In genomic region chr2:112644933-112645395, GRCh38 we compare ENCODE assay signal across 8 cellular contexts. TPM values are rescaled to one million over a fixed set of nuclear protein-coding genes. Genes with fewer than 3 reads are reported as not detected.
DNase-seq lines count a peak whose midpoint lies in the region; ATAC-seq, FAIRE-seq and TF ChIP-seq lines count a peak whose summit lies in the region.

No MANE protein-coding gene starts in this region.

- peak overlapping the region; percentile 62 to 74 for H3K4me3 ChIP-seq in CD4-positive, alpha-beta memory T cell (ENCODE audit: low read length in 2 of 2)
- peak overlapping the region; percentile 70 for H3K4me3 ChIP-seq in iPS-18a (ENCODE audit: low read length)

- peaks cover 26% of the 10 kb centered on the region for H3K36me3 ChIP-seq in CD4-positive, alpha-beta memory T cell (ENCODE audit: insufficient read depth, low read length)
- H3K36me3 ChIP-seq in iPS-18a (ENCODE audit: control insufficient read depth, low read depth, low read length), result peaks cover 29% of the 10 kb centered on the region

- peak; percentile 0 for ATAC-seq in HG02678 (IDR thresholded peaks at IDR 0.05; ENCODE audit: unreplicated experiment)
- no peak for ATAC-seq in activated naive CD8-positive, alpha-beta T cell treated with anti-CD3 and anti-CD28 coated beads, Interleukin-2, amount 50 U/mL, for 24 hours
- no peak for ATAC-seq in stimulated activated effector memory CD8-positive, alpha-beta T cell treated with anti-CD3 and anti-CD28 coated beads, Interleukin-12 subunit alpha, Interleukin-12 subunit beta, amount 100 ng/mL, for 72 hours
- ATAC-seq in HG02981 (IDR thresholded peaks at IDR 0.05; ENCODE audit: unreplicated experiment), result no peak

- CTCF ChIA-PET in CD4-positive, alpha-beta memory T cell (lab: Charles Lee; ENCODE audit: partially characterized antibody), result interaction anchor here (0.9 to 10.7 kb wide), 6 partner anchors 15 to 85 kb away, joined by 3 to 243 read pairs (median 4); no protein-coding TSS in a partner anchor

- no peaks in the 10 kb centered on the region for H3K27me3 Mint-ChIP-seq in CD4-positive, alpha-beta memory T cell
- H3K27me3 Mint-ChIP-seq in activated naive CD8-positive, alpha-beta T cell treated with anti-CD3 and anti-CD28 coated beads, Interleukin-2, amount 50 U/mL, for 24 hours, result no peaks in the 10 kb centered on the region

- H3K27me3 ChIP-seq in CD4-positive, alpha-beta memory T cell (ENCODE audit: insufficient read depth, low read length), result no peaks in the 10 kb centered on the region
- H3K27me3 ChIP-seq in iPS-18a (ENCODE audit: control insufficient read depth, insufficient read depth, low read length), result peaks cover 14% of the 10 kb centered on the region

- H3K4me1 ChIP-seq in CD4-positive, alpha-beta memory T cell (ENCODE audit: insufficient read depth, low read length), result peaks cover 47% of the 10 kb centered on the region
- H3K4me1 ChIP-seq in iPS-18a (ENCODE audit: control insufficient read depth, low read depth, low read length), result peaks cover 9% of the 10 kb centered on the region

- peak overlapping the region; percentile 80 to 95 (median 93) for H3K27ac Mint-ChIP-seq in CD4-positive, alpha-beta memory T cell
- H3K27ac Mint-ChIP-seq in activated naive CD8-positive, alpha-beta T cell treated with anti-CD3 and anti-CD28 coated beads, Interleukin-2, amount 50 U/mL, for 24 hours, result peak overlapping the region; percentile 79
- H3K27ac Mint-ChIP-seq in stimulated activated effector memory CD8-positive, alpha-beta T cell treated with anti-CD3 and anti-CD28 coated beads, Interleukin-12 subunit alpha, Interleukin-12 subunit beta, amount 100 ng/mL, for 72 hours, result peak overlapping the region; percentile 86

- no peaks in the 10 kb centered on the region for H3K9me3 ChIP-seq in CD4-positive, alpha-beta memory T cell (ENCODE audit: control insufficient read depth in 1 of 2, low read length in 2 of 2)
- no peaks in the 10 kb centered on the region for H3K9me3 ChIP-seq in iPS-18a (ENCODE audit: control insufficient read depth, low read depth, low read length)

- H3K27ac ChIP-seq in CD4-positive, alpha-beta memory T cell (ENCODE audit: low read depth, low read length), result peak overlapping the region; percentile 90
- H3K27ac ChIP-seq in iPS-18a (ENCODE audit: low read length), result no peak overlapping the region

- DNase-seq in CD4-positive, alpha-beta memory T cell, result no peak
- no peak for DNase-seq in activated naive CD8-positive, alpha-beta T cell treated with anti-CD3 and anti-CD28 coated beads, Interleukin-2, amount 50 U/mL, for 24 hours
- no peak for DNase-seq in stimulated activated effector memory CD8-positive, alpha-beta T cell treated with anti-CD3 and anti-CD28 coated beads, Interleukin-12 subunit alpha, Interleukin-12 subunit beta, amount 100 ng/mL, for 72 hours (ENCODE audit: low spot score in 2 of 2)
- DNase-seq in GM12892 (ENCODE audit: insufficient read length), result no peak
- no peak for DNase-seq in stimulated activated CD4-positive, alpha-beta T cell treated with anti-CD3 and anti-CD28 coated beads, Interleukin-4, amount 100 ng/mL, for 1 hour

- TF ChIP-seq POLR2A in GM12892 (IDR thresholded peaks at IDR 0.05; ENCODE audit: low read depth, low read length), result no peak

- H3K4me3 Mint-ChIP-seq in CD4-positive, alpha-beta memory T cell, result peak overlapping the region; percentile 89 to 92 (median 92)
- H3K4me3 Mint-ChIP-seq in activated naive CD8-positive, alpha-beta T cell treated with anti-CD3 and anti-CD28 coated beads, Interleukin-2, amount 50 U/mL, for 24 hours, result peak overlapping the region; percentile 97
- H3K4me3 Mint-ChIP-seq in stimulated activated effector memory CD8-positive, alpha-beta T cell treated with anti-CD3 and anti-CD28 coated beads, Interleukin-12 subunit alpha, Interleukin-12 subunit beta, amount 100 ng/mL, for 72 hours, result peak overlapping the region; percentile 80

- FAIRE-seq in GM12892 (lab: Jason Lieb, UNC), result no peak

- H3K4me1 Mint-ChIP-seq in CD4-positive, alpha-beta memory T cell, result peaks cover 35 to 60% (median 46%) of the 10 kb centered on the region in 4 donors
- H3K4me1 Mint-ChIP-seq in activated naive CD8-positive, alpha-beta T cell treated with anti-CD3 and anti-CD28 coated beads, Interleukin-2, amount 50 U/mL, for 24 hours, result peaks cover 62% of the 10 kb centered on the region
- peaks cover 66% of the 10 kb centered on the region for H3K4me1 Mint-ChIP-seq in stimulated activated effector memory CD8-positive, alpha-beta T cell treated with anti-CD3 and anti-CD28 coated beads, Interleukin-12 subunit alpha, Interleukin-12 subunit beta, amount 100 ng/mL, for 72 hours

- POLR2A ChIA-PET in CD4-positive, alpha-beta memory T cell (lab: Charles Lee; ENCODE audit: partially characterized antibody), result interaction anchor here (0.8 to 9.5 kb wide), 14 partner anchors 11 to 240 kb away, joined by 3 to 521 read pairs (median 8); partner anchors contain the start of gene CHCHD5

- no peaks in the 10 kb centered on the region for H3K9me3 Mint-ChIP-seq in CD4-positive, alpha-beta memory T cell
- H3K9me3 Mint-ChIP-seq in activated naive CD8-positive, alpha-beta T cell treated with anti-CD3 and anti-CD28 coated beads, Interleukin-2, amount 50 U/mL, for 24 hours, result no peaks in the 10 kb centered on the region
- no peaks in the 10 kb centered on the region for H3K9me3 Mint-ChIP-seq in stimulated activated effector memory CD8-positive, alpha-beta T cell treated with anti-CD3 and anti-CD28 coated beads, Interleukin-12 subunit alpha, Interleukin-12 subunit beta, amount 100 ng/mL, for 72 hours

- peak overlapping the region; percentile 29 for H3K9ac ChIP-seq in iPS-18a (ENCODE audit: low read length)

- intact Hi-C loops in CD4-positive, alpha-beta memory T cell (cut with micrococcal nuclease), result loop anchor here (1.0 to 5.0 kb wide), 6 partner anchors 14 to 103 kb away; partner anchors contain the start of genes CHCHD5 and POLR1B

- peaks cover 11 to 34% of the 10 kb centered on the region in 2 donors for H3K36me3 Mint-ChIP-seq in CD4-positive, alpha-beta memory T cell
- peaks cover 33% of the 10 kb centered on the region for H3K36me3 Mint-ChIP-seq in activated naive CD8-positive, alpha-beta T cell treated with anti-CD3 and anti-CD28 coated beads, Interleukin-2, amount 50 U/mL, for 24 hours (ENCODE audit: low read depth)
- H3K36me3 Mint-ChIP-seq in stimulated activated effector memory CD8-positive, alpha-beta T cell treated with anti-CD3 and anti-CD28 coated beads, Interleukin-12 subunit alpha, Interleukin-12 subunit beta, amount 100 ng/mL, for 72 hours, result peaks cover 52% of the 10 kb centered on the region

RNA-seq across cellular contexts. Expression of gene SLC20A1, which starts 0.8 kb away (rescaled TPM):
- total RNA-seq in CD4-positive, alpha-beta memory T cell, result 10 to 100 TPM; 93.5 to 94.0 TPM
- polyA plus RNA-seq in CD4-positive, alpha-beta memory T cell, result 10 to 100 TPM; 25.5 to 36.7 TPM
- 43.0 TPM for polyA plus RNA-seq in GM12892 (2012; ENCODE audit: missing spikeins)
